8 cellular contexts compared by ENCODE assay signal in genomic region chr20:63613863-63614597, GRCh38. TPM values are rescaled to one million over a fixed set of nuclear protein-coding genes. Genes with fewer than 3 reads are reported as not detected.
A peak's percentile ranks its signal among the peaks of the same experiment; 100 is the strongest.
DNase-seq lines count a peak whose midpoint lies in the region; ATAC-seq and TF ChIP-seq lines count a peak whose summit lies in the region.
"Not testable (repeated sequence)": the region's sequence is repeated elsewhere in the genome, so short reads cannot be mapped to it uniquely, and the experiment has no call there.

No MANE protein-coding gene starts in this region.

- intact Hi-C loops in spleen (cut with DNase I; ENCODE audit: low total_unique reads), result not testable (repeated sequence)

- not testable (repeated sequence) for H3K27ac ChIP-seq in AG04450 (ENCODE audit: low read depth, low read length); VCaP
- peak overlapping the region in 1 of 8 donors; percentile 5 for H3K27ac ChIP-seq in spleen

- POLR2A ChIA-PET in AG04450 (lab: Yijun Ruan, JAX), result not testable (repeated sequence)
- POLR2A ChIA-PET in naive thymus-derived CD8-positive, alpha-beta T cell (lab: Charles Lee), result interaction anchor here (1.2 to 3.0 kb wide), 4 partner anchors 9 to 44 kb away, joined by 3 to 15 read pairs (median 4); partner anchors contain the start of gene RTEL1

- not testable (repeated sequence) for H3K9me3 ChIP-seq in AG04450 (ENCODE audit: control insufficient read depth, insufficient read depth, low read length); spleen

- H3K27me3 Mint-ChIP-seq in glutamatergic neuron (ENCODE audit: unreplicated experiment); naive thymus-derived CD8-positive, alpha-beta T cell: not testable (repeated sequence)

- not testable (repeated sequence) for H3K4me1 Mint-ChIP-seq in glutamatergic neuron (ENCODE audit: low read depth, unreplicated experiment)
- peaks cover 7 to 22% (median 16%) of the 10 kb centered on the region in 4 donors for H3K4me1 Mint-ChIP-seq in naive thymus-derived CD8-positive, alpha-beta T cell

- H3K4me3 Mint-ChIP-seq in glutamatergic neuron (ENCODE audit: unreplicated experiment); naive thymus-derived CD8-positive, alpha-beta T cell: not testable (repeated sequence)

- H3K9me3 Mint-ChIP-seq in glutamatergic neuron (ENCODE audit: unreplicated experiment); naive thymus-derived CD8-positive, alpha-beta T cell: not testable (repeated sequence)

- not testable (repeated sequence) for H3K36me3 Mint-ChIP-seq in glutamatergic neuron (ENCODE audit: unreplicated experiment)
- peaks cover 0 to 51% (median 8%) of the 10 kb centered on the region in 3 donors for H3K36me3 Mint-ChIP-seq in naive thymus-derived CD8-positive, alpha-beta T cell

- CTCF ChIA-PET in AG04450 (lab: Charles Lee), result not testable (repeated sequence)

- 0 out of 2 replicates have a peak, but pooled peaks have one; percentile 23 for TF ChIP-seq CTCF in AG04450 (IDR thresholded peaks at IDR 0.05; ENCODE audit: low read depth, low read length)
- peak; percentile 13 for TF ChIP-seq CTCF in GM06990 (IDR thresholded peaks at IDR 0.05; ENCODE audit: insufficient read depth, low read length, poor library complexity, severe bottlenecking)
- TF ChIP-seq CTCF in VCaP (conservative IDR thresholded peaks at IDR 0.05), result peak; percentile 48
- TF ChIP-seq CTCF in choroid plexus epithelial cell (conservative IDR thresholded peaks at IDR 0.05; ENCODE audit: low read depth, low read length), result peak; percentile 47
- not testable (repeated sequence) for TF ChIP-seq CTCF in glutamatergic neuron (IDR thresholded peaks at IDR 0.05; ENCODE audit: partially characterized antibody, unreplicated experiment)
- peak in 10 of 11 experiments; percentile 15 to 61 (median 39) for TF ChIP-seq CTCF in spleen (IDR thresholded peaks at IDR 0.05 in 8 of 11, conservative IDR thresholded peaks at IDR 0.05 in 3 of 11)

- not testable (repeated sequence) for H3K27ac Mint-ChIP-seq in glutamatergic neuron (ENCODE audit: unreplicated experiment)
- peak overlapping the region in 6 of 10 donors; percentile 6 to 65 (median 46) for H3K27ac Mint-ChIP-seq in naive thymus-derived CD8-positive, alpha-beta T cell

- 75 to 89% (median 84%) methylated on average over 17 to 18 of the region's 18 CpGs for WGBS in spleen, 5 donors

- ATAC-seq in naive thymus-derived CD8-positive, alpha-beta T cell, result not testable (repeated sequence)

- H3K36me3 ChIP-seq in GM06990 (ENCODE audit: control insufficient read depth, insufficient read depth, low read length), result peaks cover 10% of the 10 kb centered on the region
- peaks cover 0 to 66% (median 35%) of the 10 kb centered on the region in 6 donors for H3K36me3 ChIP-seq in spleen

- H3K4me1 ChIP-seq in spleen, result peaks cover 0 to 54% (median 24%) of the 10 kb centered on the region in 6 donors

- DNase-seq in AG04450 (ENCODE audit: low read depth, low spot score); GM06990 (ENCODE audit: extremely low read depth, insufficient read length); spleen: not testable (repeated sequence)
- DNase-seq in MV-4-11 (lab: John Stamatoyannopoulos, UW) (peak; percentile 9), choroid plexus epithelial cell (ENCODE audit: low read depth) (peak; percentile 34), glutamatergic neuron (peak; percentile 16)
- DNase-seq in naive thymus-derived CD8-positive, alpha-beta T cell, result peak in 2 of 10 donors; percentile 19 to 24

- not testable (repeated sequence) for TF ChIP-seq POLR2A in spleen (IDR thresholded peaks at IDR 0.05)

- H3K4me3 ChIP-seq in AG04450 (ENCODE audit: low read depth, low read length); GM06990 (replicated peaks; ENCODE audit: low read depth, low read length); choroid plexus epithelial cell (ENCODE audit: low read depth, low read length); spleen: not testable (repeated sequence)

- H3K27me3 ChIP-seq in AG04450 (ENCODE audit: control insufficient read depth, insufficient read depth, low read length); GM06990 (replicated peaks; ENCODE audit: control insufficient read depth, insufficient read depth, low read length); spleen (replicated peaks in 1 of 7): not testable (repeated sequence)

RNA-seq across cellular contexts. Expression of gene GMEB2, which starts 12.9 kb away (rescaled TPM):
- polyA plus RNA-seq in AG04450 (2011; rRNA removed), result 6.3 and 7.3 TPM in 2 replicates
- 6.6 and 7.3 TPM in 2 replicates for polyA minus RNA-seq in AG04450 (2011; rRNA and poly(A)+ RNA removed)
- total RNA-seq in glutamatergic neuron (ENCODE audit: unreplicated experiment), result 12.8 TPM
- 10 to 100 TPM; 26.1 to 26.6 TPM for total RNA-seq in naive thymus-derived CD8-positive, alpha-beta T cell
- polyA plus RNA-seq in naive thymus-derived CD8-positive, alpha-beta T cell, result 10 to 100 TPM in 1 of 3 donors, 1 to 10 TPM in 2; 6.2 to 16.3 (median 6.8) TPM
- 10 to 100 TPM; 11.1 to 15.0 (median 13.9) TPM for total RNA-seq in spleen
- polyA plus RNA-seq in spleen, result 10 to 100 TPM in 2 of 3 donors, 1 to 10 TPM in 1; 8.6 to 12.9 (median 10.4) TPM

RNA-seq across cellular contexts. Expression of gene STMN3, which starts 39.2 kb away (rescaled TPM):
- polyA plus RNA-seq in AG04450 (2011; rRNA removed), result 21.8 and 26.9 TPM in 2 replicates
- polyA minus RNA-seq in AG04450 (2011; rRNA and poly(A)+ RNA removed), result 11.3 and 13.3 TPM in 2 replicates
- 459 TPM for total RNA-seq in glutamatergic neuron (ENCODE audit: unreplicated experiment)
- 100 to 1,000 TPM in 1 of 2 experiments, 10 to 100 TPM in 1; 94.3 to 102 TPM for total RNA-seq in naive thymus-derived CD8-positive, alpha-beta T cell
- polyA plus RNA-seq in naive thymus-derived CD8-positive, alpha-beta T cell, result 10 to 100 TPM; 21.6 to 35.4 (median 34.0) TPM
- 10 to 100 TPM; 16.1 to 57.0 (median 44.0) TPM for total RNA-seq in spleen
- polyA plus RNA-seq in spleen, result 10 to 100 TPM; 21.2 to 38.9 (median 24.6) TPM

RNA-seq across cellular contexts. Expression of gene HELZ2, which starts 40.0 kb away (rescaled TPM):
- polyA plus RNA-seq in AG04450 (2011; rRNA removed), result 4.6 and 7.0 TPM in 2 replicates
- 21.1 and 27.3 TPM in 2 replicates for polyA minus RNA-seq in AG04450 (2011; rRNA and poly(A)+ RNA removed)
- 87.7 TPM for total RNA-seq in glutamatergic neuron (ENCODE audit: unreplicated experiment)
- 10 to 100 TPM; 22.7 to 24.4 TPM for total RNA-seq in naive thymus-derived CD8-positive, alpha-beta T cell
- 1 to 10 TPM; 3.1 to 4.6 (median 4.1) TPM for polyA plus RNA-seq in naive thymus-derived CD8-positive, alpha-beta T cell
- total RNA-seq in spleen, result 100 to 1,000 TPM in 1 of 7 donors, 10 to 100 TPM in 6; 56.5 to 120 (median 66.0) TPM
- 10 to 100 TPM in 1 of 3 donors, 1 to 10 TPM in 2; 4.3 to 21.2 (median 5.7) TPM for polyA plus RNA-seq in spleen

RNA-seq across cellular contexts. Expression of gene RTEL1, which starts 44.1 kb away (rescaled TPM):
- polyA plus RNA-seq in AG04450 (2011; rRNA removed) (11.3 and 14.6 TPM in 2 replicates), spleen (10 to 100 TPM in 2 of 3 donors, 1 to 10 TPM in 1; 7.3 to 23.1 (median 19.1) TPM)
- polyA minus RNA-seq in AG04450 (2011; rRNA and poly(A)+ RNA removed), result 25.6 and 41.1 TPM in 2 replicates
- total RNA-seq in glutamatergic neuron (ENCODE audit: unreplicated experiment) (36.3 TPM), spleen (10 to 100 TPM; 36.4 to 49.8 (median 43.2) TPM)
- total RNA-seq in naive thymus-derived CD8-positive, alpha-beta T cell, result 10 to 100 TPM; 23.6 to 25.5 TPM
- 1 to 10 TPM; 3.2 to 6.8 (median 4.4) TPM for polyA plus RNA-seq in naive thymus-derived CD8-positive, alpha-beta T cell
